ENCODE assay signal across 1 cellular context in the genomic region with DNA sequence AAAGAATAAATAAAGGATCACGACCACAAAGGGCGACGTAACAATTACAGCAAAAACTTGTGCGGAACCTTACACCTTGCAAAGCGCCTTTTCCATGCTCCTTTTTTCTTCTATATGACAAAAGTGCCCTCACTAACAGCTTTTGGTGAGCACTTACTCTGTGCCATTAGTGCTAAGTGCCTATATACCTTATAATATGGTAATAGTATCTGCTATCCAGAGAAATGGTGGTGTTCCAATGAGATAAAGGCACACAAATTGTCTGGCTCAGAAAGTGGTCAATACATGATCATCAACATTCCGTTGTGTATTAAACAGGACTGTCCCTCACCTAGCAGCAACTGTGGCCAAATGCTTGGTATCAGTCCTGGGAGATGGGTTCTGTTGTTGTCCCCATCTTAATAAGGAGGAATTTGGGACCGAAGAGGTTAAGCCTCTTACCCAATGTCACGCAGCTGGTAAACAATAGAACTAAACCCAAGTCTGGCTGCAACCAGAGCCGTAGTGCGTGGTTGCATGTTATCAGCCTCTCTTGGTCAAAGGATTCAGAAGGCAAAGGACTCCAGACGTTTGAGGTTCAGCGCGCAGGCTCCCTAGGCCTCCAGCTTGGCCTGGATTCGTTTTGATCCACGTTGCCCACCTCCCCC.
TF ChIP-seq lines count a peak whose summit lies in the region.

No MANE protein-coding gene starts in this region.

TF ChIP-seq in endothelial cell of umbilical vein, 7 proteins besides CTCF, POLR2A, EP300 and RAD21:
- no peak for TF ChIP-seq MYC (IDR thresholded peaks at IDR 0.05; ENCODE audit: low read depth, low read length)
- TF ChIP-seq GATA2 (IDR thresholded peaks at IDR 0.05; ENCODE audit: insufficient read depth, insufficient read length, low read depth, low read length): no peak
- TF ChIP-seq POLR2AphosphoS5 (IDR thresholded peaks at IDR 0.05; ENCODE audit: insufficient read depth, low read depth, low read length): no peak
- TF ChIP-seq JUN (IDR thresholded peaks at IDR 0.05; ENCODE audit: borderline replicate concordance, insufficient read depth, insufficient read length, low read depth): no peak
- no peak for TF ChIP-seq MAX (IDR thresholded peaks at IDR 0.05; ENCODE audit: insufficient read depth, insufficient read length)
- no peak for TF ChIP-seq FOS (IDR thresholded peaks at IDR 0.05; ENCODE audit: borderline replicate concordance, insufficient read depth, low read length)
- no peak for TF ChIP-seq EZH2 (IDR thresholded peaks at IDR 0.05; ENCODE audit: borderline replicate concordance, low read depth, low read length, severe bottlenecking)
